In genomic region chr2:68063797-68064646, GRCh38 we compare ENCODE assay signal across 7 cellular contexts. TPM values are rescaled to one million over a fixed set of nuclear protein-coding genes. Genes with fewer than 3 reads are reported as not detected.
DNase-seq lines count a peak whose midpoint lies in the region; ATAC-seq and TF ChIP-seq lines count a peak whose summit lies in the region.
"Not testable (repeated sequence)": the region's sequence is repeated elsewhere in the genome, so short reads cannot be mapped to it uniquely, and the experiment has no call there.

No MANE protein-coding gene starts in this region.

- peaks cover 10% of the 10 kb centered on the region for H3F3A ChIP-seq in GM23248 (ENCODE audit: insufficient read depth)
- H3F3A ChIP-seq in SU-DHL-6 (ENCODE audit: insufficient read depth), result not testable (repeated sequence)

- not testable (repeated sequence) for H3K27me3 Mint-ChIP-seq in activated T-helper 17 cell treated with anti-CD3 and anti-CD28 coated beads, Interleukin-2, amount 50 U/mL, for 72 hours
- peaks cover 25% of the 10 kb centered on the region for H3K27me3 Mint-ChIP-seq in mesothelial cell of epicardium (ENCODE audit: low read depth)

- H4K20me1 ChIP-seq in GM23248 (ENCODE audit: insufficient read depth); SU-DHL-6 (ENCODE audit: low read depth, low read length): not testable (repeated sequence)

- ATAC-seq in activated T-helper 17 cell treated with anti-CD3 and anti-CD28 coated beads, Interleukin-2, amount 50 U/mL, for 72 hours (replicated peaks), result not testable (repeated sequence)

- WGBS in GM23248 (ENCODE audit: low coverage in 1 of 2, low lambda C conversion rate in 2 of 2, missing lambda C conversion rate in 2 of 2), 2 experiments, result 71 to 75% methylated on average over 19 of the region's 19 CpGs

- not testable (repeated sequence) for H3K9me2 ChIP-seq in GM23248 (ENCODE audit: insufficient read depth); SU-DHL-6 (replicated peaks; ENCODE audit: insufficient read depth, low read length)

- H3K27me3 ChIP-seq in GM23248 (replicated peaks; ENCODE audit: insufficient read depth); SU-DHL-6 (ENCODE audit: low read length): not testable (repeated sequence)

- not testable (repeated sequence) for TF ChIP-seq CTCF in SU-DHL-6 (IDR thresholded peaks at IDR 0.05; ENCODE audit: insufficient read depth, low read length, poor library complexity, severe bottlenecking); fibroblast of villous mesenchyme (IDR thresholded peaks at IDR 0.05; ENCODE audit: insufficient read depth, low read depth, low read length); mesothelial cell of epicardium (IDR thresholded peaks at IDR 0.05; ENCODE audit: unreplicated experiment); retinal pigment epithelial cell (conservative IDR thresholded peaks at IDR 0.05; ENCODE audit: low read depth, low read length)

- not testable (repeated sequence) for H3K9me3 ChIP-seq in GM23248 (ENCODE audit: low read depth); SU-DHL-6 (ENCODE audit: insufficient read depth, low read length)

- not testable (repeated sequence) for H3K36me3 ChIP-seq in GM23248 (ENCODE audit: low read depth); SU-DHL-6 (ENCODE audit: low read length)

- H3K4me2 ChIP-seq in GM23248 (ENCODE audit: unreplicated experiment), result peak overlapping the region; percentile 94
- H3K4me2 ChIP-seq in SU-DHL-6 (ENCODE audit: low read depth, low read length, poor library complexity, severe bottlenecking), result peak overlapping the region; percentile 98

- in situ Hi-C loops in GM23248 (cut with MboI), result not testable (repeated sequence)

- H3K4me3 ChIP-seq in GM23248; SU-DHL-6 (ENCODE audit: insufficient read depth, low read length, poor library complexity, severe bottlenecking): not testable (repeated sequence)
- H3K4me3 ChIP-seq in fibroblast of villous mesenchyme (ENCODE audit: low read depth, low read length), result peak overlapping the region; percentile 100
- peak overlapping the region; percentile 66 for H3K4me3 ChIP-seq in retinal pigment epithelial cell (ENCODE audit: low read length)

- H2AFZ ChIP-seq in GM23248, result peak overlapping the region; percentile 97
- H2AFZ ChIP-seq in SU-DHL-6 (ENCODE audit: low read depth, low read length, severe bottlenecking), result peak overlapping the region; percentile 96

- not testable (repeated sequence) for DNase-seq in GM23248; mesothelial cell of epicardium (ENCODE audit: low spot score in 2 of 2, unreplicated experiment in 2 of 2); retinal pigment epithelial cell (ENCODE audit: low read depth)
- DNase-seq in NCI-H226, result peak; percentile 12
- DNase-seq in fibroblast of villous mesenchyme (ENCODE audit: low read depth), result peak; percentile 18

- peak overlapping the region; percentile 83 for H3K4me3 Mint-ChIP-seq in activated T-helper 17 cell treated with anti-CD3 and anti-CD28 coated beads, Interleukin-2, amount 50 U/mL, for 72 hours
- peak overlapping the region; percentile 93 for H3K4me3 Mint-ChIP-seq in mesothelial cell of epicardium

- not testable (repeated sequence) for H3K9ac ChIP-seq in GM23248; SU-DHL-6 (ENCODE audit: low read length)

- not testable (repeated sequence) for H3K27ac Mint-ChIP-seq in activated T-helper 17 cell treated with anti-CD3 and anti-CD28 coated beads, Interleukin-2, amount 50 U/mL, for 72 hours
- peak overlapping the region; percentile 99 for H3K27ac Mint-ChIP-seq in mesothelial cell of epicardium

- H3K4me1 Mint-ChIP-seq in activated T-helper 17 cell treated with anti-CD3 and anti-CD28 coated beads, Interleukin-2, amount 50 U/mL, for 72 hours, result peaks cover 17% of the 10 kb centered on the region
- H3K4me1 Mint-ChIP-seq in mesothelial cell of epicardium, result peaks cover 25% of the 10 kb centered on the region

- not testable (repeated sequence) for H3K9me3 Mint-ChIP-seq in activated T-helper 17 cell treated with anti-CD3 and anti-CD28 coated beads, Interleukin-2, amount 50 U/mL, for 72 hours
- peaks cover 23% of the 10 kb centered on the region for H3K9me3 Mint-ChIP-seq in mesothelial cell of epicardium

- H3K27ac ChIP-seq in GM23248; SU-DHL-6 (ENCODE audit: low read depth, low read length): not testable (repeated sequence)

- peaks cover 36% of the 10 kb centered on the region for H3K4me1 ChIP-seq in GM23248 (ENCODE audit: insufficient read depth)

- not testable (repeated sequence) for H3K36me3 Mint-ChIP-seq in activated T-helper 17 cell treated with anti-CD3 and anti-CD28 coated beads, Interleukin-2, amount 50 U/mL, for 72 hours (ENCODE audit: low read depth); mesothelial cell of epicardium

- H3K79me2 ChIP-seq in GM23248 (ENCODE audit: insufficient read depth) (peaks cover 37% of the 10 kb centered on the region), SU-DHL-6 (ENCODE audit: insufficient read depth, low read length) (peaks cover 37% of the 10 kb centered on the region)

RNA-seq across cellular contexts. Expression of gene C1D, which starts 1.2 kb away (rescaled TPM):
- total RNA-seq in GM23248 (2014; rRNA removed; shearing (Covaris generic)), result 48.3 and 65.3 TPM in 2 replicates
- polyA plus RNA-seq in GM23248 (2016; fragmentation: Nextera tagmentation; extraction: Ambion mirVana), result 28.6 and 32.5 TPM in 2 replicates
- total RNA-seq in activated T-helper 17 cell treated with anti-CD3 and anti-CD28 coated beads, Interleukin-2, amount 50 U/mL, for 72 hours, result 10 to 100 TPM; 16.8 to 17.8 TPM
- total RNA-seq in fibroblast of villous mesenchyme, result 23.5 and 31.5 TPM in 2 replicates
- total RNA-seq in mesothelial cell of epicardium, result 20.5 to 23.6 TPM (median 22.4 TPM) in 3 replicates
